Comparison of ENCODE assay signal across 1 cellular context in the genomic region with DNA sequence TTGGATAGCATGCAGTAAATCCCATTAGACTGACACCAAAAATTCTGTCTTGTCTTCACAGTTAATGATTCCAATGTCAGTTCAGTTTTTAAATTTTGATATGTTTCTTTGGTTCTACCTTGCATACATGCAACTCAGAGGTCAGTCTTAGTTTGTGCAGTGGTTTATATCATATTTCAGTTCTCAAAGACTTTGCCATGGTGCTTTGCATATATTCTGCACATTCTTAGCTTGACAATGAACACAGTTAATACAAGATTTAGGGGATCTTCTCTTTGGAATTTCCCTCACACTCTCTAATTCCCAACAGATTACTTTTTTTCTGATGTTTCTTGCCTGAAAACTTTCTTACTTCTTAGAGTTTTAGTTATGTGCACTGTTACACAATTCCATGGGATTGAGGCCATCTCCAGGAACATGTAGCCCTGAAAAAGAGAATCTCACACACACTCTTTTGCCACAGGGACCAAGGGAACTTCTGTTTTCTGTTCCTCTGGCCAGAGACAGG.
TF ChIP-seq lines count a peak whose summit lies in the region.

No MANE protein-coding gene starts in this region.

TF ChIP-seq in GM12878, 131 proteins besides CTCF, POLR2A, EP300 and RAD21 (continued from another document):
- no peak for TF ChIP-seq GATAD2B (conservative IDR thresholded peaks at IDR 0.05; ENCODE audit: low read depth)
- TF ChIP-seq ATF7 (IDR thresholded peaks at IDR 0.05; ENCODE audit: low read depth) = no peak
- TF ChIP-seq MYB (IDR thresholded peaks at IDR 0.05; ENCODE audit: borderline replicate concordance, low read depth, low read length) = no peak
- TF ChIP-seq RCOR1 (conservative IDR thresholded peaks at IDR 0.05; ENCODE audit: low read depth, low read length) = no peak
